ENCODE assay signal across 18 cellular contexts in the genomic region with DNA sequence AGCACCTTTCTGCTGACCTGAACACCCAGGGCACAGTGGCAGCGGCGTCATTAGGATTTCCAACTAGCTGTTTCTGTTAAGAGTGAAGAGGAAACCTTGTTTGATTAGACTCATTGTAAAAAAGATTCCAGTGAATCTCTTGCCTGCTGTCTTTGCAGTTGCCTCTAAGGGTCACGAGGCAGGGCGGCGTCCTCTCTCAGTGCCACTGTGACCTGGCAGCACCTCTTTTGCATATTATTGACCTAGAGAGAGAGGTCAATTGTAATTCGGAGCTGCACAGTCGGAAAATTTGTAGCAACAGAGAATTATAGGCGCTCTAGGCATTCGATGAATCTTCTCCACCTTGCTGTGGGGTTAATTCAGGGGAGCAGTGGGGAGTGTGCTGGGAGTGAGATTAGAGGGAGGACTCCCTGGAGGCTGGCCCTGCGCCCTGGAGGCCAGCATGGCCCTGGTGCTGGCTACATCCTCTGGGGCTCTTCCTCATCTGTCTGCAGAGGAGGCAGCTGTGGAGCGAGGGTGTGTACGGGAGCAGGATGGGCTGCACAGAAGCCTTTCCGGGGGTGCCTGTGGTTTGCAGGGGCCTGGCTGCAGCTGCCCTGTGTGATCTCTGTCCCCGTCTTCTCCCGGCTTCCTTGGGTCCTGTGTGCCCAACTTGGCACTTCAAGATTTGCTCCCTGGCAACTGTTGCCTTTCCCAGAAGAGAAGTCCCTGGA. TPM values are rescaled to one million over a fixed set of nuclear protein-coding genes. Genes with fewer than 3 reads are reported as not detected.
A peak's percentile ranks its signal among the peaks of the same experiment; 100 is the strongest.
DNase-seq lines count a peak whose midpoint lies in the region; ATAC-seq and TF ChIP-seq lines count a peak whose summit lies in the region.
"Had no signal": no experiment of that assay in that cellular context is flagged by ENCODE, and none has a peak within 500 bp of the region (broad histone marks: within the 10 kb centered on the region; RNA-seq: fewer than 3 reads in every experiment).

No MANE protein-coding gene starts in this region.

- no peak overlapping the region for H3K9ac ChIP-seq in mammary epithelial cell (ENCODE audit: insufficient read depth, low read length)
- H3K9ac ChIP-seq: KMS-11 had no signal

- no peak overlapping the region for H3K4me2 ChIP-seq in mammary epithelial cell (ENCODE audit: insufficient read depth, low read depth, low read length)
- H3K4me2 ChIP-seq: KMS-11 had no signal

- ATAC-seq in activated naive CD4-positive, alpha-beta T cell treated with anti-CD3 and anti-CD28 coated beads, Interleukin-2, amount 50 U/mL, for 72 hours = no peak
- ATAC-seq in left lobe of liver (peak; percentile 74), HG02588 (IDR thresholded peaks at IDR 0.05; ENCODE audit: unreplicated experiment) (no peak)
- ATAC-seq: mucosa of descending colon had no signal

- H4K20me1 ChIP-seq in mammary epithelial cell (ENCODE audit: insufficient read depth, low read length) = no peaks in the 10 kb centered on the region

- H3K9me3 ChIP-seq in spleen (no peaks in the 10 kb centered on the region), mammary epithelial cell (replicated peaks; ENCODE audit: insufficient read depth, low read length) (no peaks in the 10 kb centered on the region)
- H3K9me3 ChIP-seq: mucosa of descending colon had no signal

- H3K4me3 ChIP-seq in spleen = no peak overlapping the region
- no peak overlapping the region for H3K4me3 ChIP-seq in mammary epithelial cell (replicated peaks in 1 of 3; ENCODE audit: insufficient read depth in 1 of 3, low read depth in 2 of 3, low read length in 3 of 3)
- H3K4me3 ChIP-seq: mucosa of descending colon had no signal

- no peaks in the 10 kb centered on the region for H3K9me3 Mint-ChIP-seq in activated naive CD4-positive, alpha-beta T cell treated with anti-CD3 and anti-CD28 coated beads, Interleukin-2, amount 50 U/mL, for 72 hours
- H3K9me3 Mint-ChIP-seq: activated CD4-positive, alpha-beta T cell treated with anti-CD3 and anti-CD28 coated beads, Interleukin-2, amount 10 ng/mL, durations not matched to agents 24 days and 14 days had no signal

- no peaks in the 10 kb centered on the region for H3K27me3 ChIP-seq in spleen (replicated peaks in 1 of 7)
- H3K27me3 ChIP-seq in mammary epithelial cell (ENCODE audit: insufficient read depth, low read length) = no peaks in the 10 kb centered on the region

- in situ Hi-C loops in mammary epithelial cell (cut with MboI; ENCODE audit: low sequenced_read_pairs in 2 of 2) = no loop called here

- H3K36me3 Mint-ChIP-seq in activated naive CD4-positive, alpha-beta T cell treated with anti-CD3 and anti-CD28 coated beads, Interleukin-2, amount 50 U/mL, for 72 hours = no peaks in the 10 kb centered on the region

- H3K27ac ChIP-seq in spleen = peak overlapping the region in 5 of 8 donors; percentile 70 to 83 (median 78)
- H3K27ac ChIP-seq in mammary epithelial cell (ENCODE audit: insufficient read depth, low read depth, low read length) = no peak overlapping the region
- H3K27ac ChIP-seq: C4-2B, KMS-11 had no signal

- no peak overlapping the region for H2AFZ ChIP-seq in mammary epithelial cell (ENCODE audit: low read depth, low read length)

- WGBS in spleen, 5 donors = 55 to 71% (median 66%) methylated on average over 10 to 15 of the region's 15 CpGs
- 98% methylated on average over 14 of the region's 15 CpGs for WGBS in mammary epithelial cell (ENCODE audit: low coverage, missing lambda C conversion rate)

- no peaks in the 10 kb centered on the region for H3K36me3 ChIP-seq in spleen
- no peaks in the 10 kb centered on the region for H3K36me3 ChIP-seq in mammary epithelial cell (ENCODE audit: insufficient read depth, low read length)

- no TSS peak for BruUV-seq in mammary epithelial cell (replicated peaks; lab: Mats Ljungman, UMichigan)

- intact Hi-C loops in spleen (cut with DNase I; ENCODE audit: low total_unique reads) (no loop called here), mammary epithelial cell (cut with micrococcal nuclease) (no loop called here)

- H3K27ac Mint-ChIP-seq in activated naive CD4-positive, alpha-beta T cell treated with anti-CD3 and anti-CD28 coated beads, Interleukin-2, amount 50 U/mL, for 72 hours = peak overlapping the region; percentile 46 to 58
- H3K27ac Mint-ChIP-seq: activated CD4-positive, alpha-beta T cell treated with anti-CD3 and anti-CD28 coated beads, Interleukin-2, amount 10 ng/mL, durations not matched to agents 24 days and 14 days had no signal

- TF ChIP-seq CTCF in spleen (IDR thresholded peaks at IDR 0.05 in 8 of 11, conservative IDR thresholded peaks at IDR 0.05 in 3 of 11) = no peak
- TF ChIP-seq CTCF in mammary epithelial cell (conservative IDR thresholded peaks at IDR 0.05 in 1 of 2, IDR thresholded peaks at IDR 0.05 in 1 of 2; ENCODE audit: extremely low read depth in 1 of 2, insufficient read depth in 1 of 2, low read depth in 1 of 2, low read length in 2 of 2) = no peak

- CTCF ChIA-PET in mammary epithelial cell (lab: Charles Lee; ENCODE audit: low non-redundant PET) = no interaction called here

- H3K4me1 ChIP-seq in spleen (peaks cover 30 to 100% (median 89%) of the 10 kb centered on the region in 6 donors), mammary epithelial cell (ENCODE audit: insufficient read depth, low read length) (peaks cover 9% of the 10 kb centered on the region)

- dilution Hi-C loops in mammary epithelial cell (cut with HindIII; ENCODE audit: low sequenced_read_pairs) = no loop called here

- no peak for DNase-seq in activated naive CD4-positive, alpha-beta T cell treated with anti-CD3 and anti-CD28 coated beads, Interleukin-2, amount 50 U/mL, for 72 hours (ENCODE audit: low spot score in 2 of 2)
- no peak for DNase-seq in activated naive CD4-positive, alpha-beta T cell treated with anti-CD3 and anti-CD28 coated beads, Interleukin-2, amount 50 U/mL, for 16 hours
- DNase-seq in UCSD-AML1 (lab: John Stamatoyannopoulos, UW; ENCODE audit: unreplicated experiment) (peak; percentile 46), left lobe of liver (ENCODE audit: low spot score) (no peak), spleen (no peak), mammary epithelial cell (no peak), NCI-H748 (lab: John Stamatoyannopoulos, UW; ENCODE audit: unreplicated experiment) (no peak)
- DNase-seq: activated CD4-positive, alpha-beta T cell treated with anti-CD3 and anti-CD28 coated beads, Interleukin-2, amount 10 ng/mL, durations not matched to agents 24 days and 14 days; activated CD8-positive, alpha-beta memory T cell treated with anti-CD3 and anti-CD28 coated beads, Interleukin-2, amount 50 U/mL, for 4 hours; activated gamma-delta T cell treated with Interleukin-2 at 50 U/mL for 16 hours; mucosa of descending colon; NCI-H1105 treated with DMSO at 0.1 percent for 48 hours; NCI-H748 treated with DMSO at 0.1 percent for 48 hours; OCI-M1; small intestine had no signal

- H3K79me2 ChIP-seq in mammary epithelial cell (ENCODE audit: insufficient read depth, low read length) = peaks cover 73% of the 10 kb centered on the region

- TF ChIP-seq POLR2A in spleen (IDR thresholded peaks at IDR 0.05) = no peak

RNA-seq across cellular contexts. Expression of gene PACS2, which starts 14.3 kb away (rescaled TPM):
- total RNA-seq in activated naive CD4-positive, alpha-beta T cell treated with anti-CD3 and anti-CD28 coated beads, Interleukin-2, amount 50 U/mL, for 72 hours = 10 to 100 TPM; 35.2 to 36.9 TPM
- total RNA-seq in left lobe of liver (26.6 TPM), spleen (100 to 1,000 TPM in 4 of 7 donors, 10 to 100 TPM in 3; 69.8 to 148 (median 104) TPM), mammary epithelial cell (10 to 100 TPM; 42.7 to 55.3 TPM)
- polyA plus RNA-seq in spleen (100 to 1,000 TPM in 1 of 3 donors, 10 to 100 TPM in 2; 32.2 to 101 (median 72.4) TPM), mammary epithelial cell (28.5 TPM)
- polyA minus RNA-seq in mammary epithelial cell = 27.9 TPM

RNA-seq across cellular contexts. Expression of gene BRF1, which starts 28.0 kb away (rescaled TPM):
- 10 to 100 TPM; 38.2 to 41.7 TPM for total RNA-seq in activated naive CD4-positive, alpha-beta T cell treated with anti-CD3 and anti-CD28 coated beads, Interleukin-2, amount 50 U/mL, for 72 hours
- 20.5 TPM for total RNA-seq in left lobe of liver
- total RNA-seq in spleen = 10 to 100 TPM; 37.7 to 71.2 (median 54.8) TPM
- polyA plus RNA-seq in spleen = 10 to 100 TPM; 16.2 to 31.5 (median 23.8) TPM
- 10 to 100 TPM; 31.4 to 37.0 TPM for total RNA-seq in mammary epithelial cell
- 11.3 TPM for polyA plus RNA-seq in mammary epithelial cell
- polyA minus RNA-seq in mammary epithelial cell = 13.2 TPM
